ENCODE assay signal across 8 cellular contexts in genomic region chr9:93094294-93095204, GRCh38. TPM values are rescaled to one million over a fixed set of nuclear protein-coding genes. Genes with fewer than 3 reads are reported as not detected.
DNase-seq lines count a peak whose midpoint lies in the region; ATAC-seq and TF ChIP-seq lines count a peak whose summit lies in the region.

No MANE protein-coding gene starts in this region.

- dilution Hi-C loops in mammary epithelial cell (cut with HindIII; ENCODE audit: low sequenced_read_pairs) = no loop called here

- H3K79me2 ChIP-seq in mammary epithelial cell (ENCODE audit: insufficient read depth, low read length) = peaks cover 29% of the 10 kb centered on the region

- TF ChIP-seq CTCF in mammary epithelial cell (conservative IDR thresholded peaks at IDR 0.05 in 1 of 2, IDR thresholded peaks at IDR 0.05 in 1 of 2; ENCODE audit: extremely low read depth in 1 of 2, insufficient read depth in 1 of 2, low read depth in 1 of 2, low read length in 2 of 2) (no peak), left lung (IDR thresholded peaks at IDR 0.05) (no peak)

- in situ Hi-C loops in mammary epithelial cell (cut with MboI; ENCODE audit: low sequenced_read_pairs in 2 of 2) = no loop called here

- DNase-seq in NOMO-1 treated with DMSO at 0.1 percent for 48 hours (lab: John Stamatoyannopoulos, UW; ENCODE audit: unreplicated experiment) (peak; percentile 88), mammary epithelial cell (no peak), left lung (peak; percentile 78 to 81), DMS79 treated with DMSO at 0.1 percent for 48 hours (lab: John Stamatoyannopoulos, UW) (no peak), NCI-H187 (lab: John Stamatoyannopoulos, UW) (no peak)

- H3K4me3 ChIP-seq in mammary epithelial cell (replicated peaks in 1 of 3; ENCODE audit: insufficient read depth in 1 of 3, low read depth in 2 of 3, low read length in 3 of 3) = peak overlapping the region; percentile 25 to 53 (median 37)
- peak overlapping the region; percentile 34 to 46 for H3K4me3 ChIP-seq in left lung
- peak overlapping the region; percentile 71 to 74 for H3K4me3 ChIP-seq in stomach smooth muscle (ENCODE audit: low read length in 2 of 2)

- H3K27me3 ChIP-seq in mammary epithelial cell (ENCODE audit: insufficient read depth, low read length) (no peaks in the 10 kb centered on the region), left lung (no peaks in the 10 kb centered on the region), stomach smooth muscle (ENCODE audit: control insufficient read depth in 1 of 2, insufficient read depth in 2 of 2, low read length in 2 of 2) (no peaks in the 10 kb centered on the region)

- CTCF ChIA-PET in mammary epithelial cell (lab: Charles Lee; ENCODE audit: low non-redundant PET) = no interaction called here

- H3K36me3 ChIP-seq in mammary epithelial cell (ENCODE audit: insufficient read depth, low read length) (no peaks in the 10 kb centered on the region), left lung (no peaks in the 10 kb centered on the region), stomach smooth muscle (ENCODE audit: control insufficient read depth in 2 of 2, insufficient read depth in 2 of 2, low read length in 2 of 2) (no peaks in the 10 kb centered on the region)

- peak overlapping the region; percentile 72 for H3K27ac ChIP-seq in mammary epithelial cell (ENCODE audit: insufficient read depth, low read depth, low read length)
- H3K27ac ChIP-seq in left lung = peak overlapping the region; percentile 92 to 98
- peak overlapping the region; percentile 96 for H3K27ac ChIP-seq in stomach smooth muscle (ENCODE audit: low read length)

- peak overlapping the region; percentile 83 for H2AFZ ChIP-seq in mammary epithelial cell (ENCODE audit: low read depth, low read length)

- intact Hi-C loops in mammary epithelial cell (cut with micrococcal nuclease) (loop anchor here (5.0 kb wide), 2 partner anchors 38 to 112 kb away; partner anchors contain the start of gene NINJ1), left lung (cut with DNase I) (no loop called here)

- H4K20me1 ChIP-seq in mammary epithelial cell (ENCODE audit: insufficient read depth, low read length) = no peaks in the 10 kb centered on the region

- H3K9me3 ChIP-seq in mammary epithelial cell (replicated peaks; ENCODE audit: insufficient read depth, low read length) (peaks cover 9% of the 10 kb centered on the region), left lung (peaks cover 0 to 7% of the 10 kb centered on the region in 2 donors), stomach smooth muscle (ENCODE audit: control insufficient read depth in 2 of 2, low read length in 2 of 2) (peaks cover 0 to 4% of the 10 kb centered on the region in 2 donors)

- H3K4me2 ChIP-seq in mammary epithelial cell (ENCODE audit: insufficient read depth, low read depth, low read length) = peak overlapping the region; percentile 73

- peaks cover 38% of the 10 kb centered on the region for H3K4me1 ChIP-seq in mammary epithelial cell (ENCODE audit: insufficient read depth, low read length)
- peaks cover 33 to 66% of the 10 kb centered on the region in 2 donors for H3K4me1 ChIP-seq in left lung
- H3K4me1 ChIP-seq in stomach smooth muscle (ENCODE audit: control insufficient read depth, insufficient read depth, low read length) = peaks cover 46% of the 10 kb centered on the region

- TSS peak; percentile 87 for BruUV-seq in mammary epithelial cell (replicated peaks; lab: Mats Ljungman, UMichigan)

- peak overlapping the region; percentile 30 for H3K9ac ChIP-seq in mammary epithelial cell (ENCODE audit: insufficient read depth, low read length)
- H3K9ac ChIP-seq in stomach smooth muscle (ENCODE audit: low read length in 2 of 2) = peak overlapping the region; percentile 75 to 84

- WGBS in mammary epithelial cell (ENCODE audit: low coverage, missing lambda C conversion rate) = 89% methylated on average over 9 of the region's 13 CpGs

- peak; percentile 13 for ATAC-seq in GM18868 (IDR thresholded peaks at IDR 0.05; ENCODE audit: unreplicated experiment)
- no peak for ATAC-seq in left lung
- ATAC-seq in GM21423 (IDR thresholded peaks at IDR 0.05; ENCODE audit: unreplicated experiment) = no peak

RNA-seq across cellular contexts. Expression of gene CARD19, which starts 1.5 kb away (rescaled TPM):
- total RNA-seq in mammary epithelial cell = 10 to 100 TPM; 56.1 to 68.8 TPM
- polyA plus RNA-seq in mammary epithelial cell = 77.6 TPM
- polyA minus RNA-seq in mammary epithelial cell = 10.8 TPM
- total RNA-seq in left lung = 10 to 100 TPM; 27.7 to 43.0 TPM

RNA-seq across cellular contexts. Expression of gene SUSD3, which starts 36.0 kb away (rescaled TPM):
- total RNA-seq in mammary epithelial cell (1 to 10 TPM in 1 of 2 donors, not detected in 1; 1.8 TPM), left lung (1 to 10 TPM; 2.6 to 4.8 TPM)
- 0.11 TPM for polyA plus RNA-seq in mammary epithelial cell
- not detected for polyA minus RNA-seq in mammary epithelial cell

RNA-seq across cellular contexts. Expression of gene NINJ1, which starts 39.5 kb away (rescaled TPM):
- total RNA-seq in mammary epithelial cell = 10 to 100 TPM; 50.2 to 92.2 TPM
- polyA plus RNA-seq in mammary epithelial cell = 48.5 TPM
- polyA minus RNA-seq in mammary epithelial cell = 69.2 TPM
- total RNA-seq in left lung = 10 to 100 TPM; 77.9 to 83.5 TPM

Comparison
In these comparisons a context has a peak if more than half of its experiments do, and no peak if none do; other contexts are left out.
1. DNase-seq: peak in NOMO-1 treated with DMSO at 0.1 percent for 48 hours (single experiment) and left lung (2 of 2); none in mammary epithelial cell (single experiment), DMS79 treated with DMSO at 0.1 percent for 48 hours (single experiment) and NCI-H187 (0 of 2).
2. Peak in every context shown above with its lines, with median percentiles within 50 percentile points of each other: H3K27ac ChIP-seq and H3K4me3 ChIP-seq.